ENCODE assay signal across 1 cellular context in the genomic region with DNA sequence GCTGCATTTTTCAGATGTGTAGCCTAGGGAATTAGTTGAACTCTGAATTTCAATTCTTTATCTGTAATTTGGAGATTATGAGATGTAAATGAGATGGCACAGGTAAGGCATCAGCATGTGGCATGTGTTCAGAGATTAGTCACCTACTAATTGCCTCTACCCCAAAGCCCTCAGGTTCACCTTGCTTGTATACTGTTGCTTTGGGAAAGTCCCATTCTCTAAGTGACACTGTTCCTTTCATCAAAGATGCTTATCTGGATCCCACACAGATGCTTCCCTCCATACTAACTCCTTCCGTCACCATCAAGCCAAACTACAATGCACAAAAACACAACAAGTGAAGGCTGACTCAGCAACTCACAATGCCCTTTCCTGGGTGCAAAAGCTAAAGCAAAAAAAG.
TF ChIP-seq lines count a peak whose summit lies in the region.

No MANE protein-coding gene starts in this region.

TF ChIP-seq in GM12878, 131 proteins besides CTCF, POLR2A, EP300 and RAD21 (continued from another document):
- TF ChIP-seq, protein P1, sequence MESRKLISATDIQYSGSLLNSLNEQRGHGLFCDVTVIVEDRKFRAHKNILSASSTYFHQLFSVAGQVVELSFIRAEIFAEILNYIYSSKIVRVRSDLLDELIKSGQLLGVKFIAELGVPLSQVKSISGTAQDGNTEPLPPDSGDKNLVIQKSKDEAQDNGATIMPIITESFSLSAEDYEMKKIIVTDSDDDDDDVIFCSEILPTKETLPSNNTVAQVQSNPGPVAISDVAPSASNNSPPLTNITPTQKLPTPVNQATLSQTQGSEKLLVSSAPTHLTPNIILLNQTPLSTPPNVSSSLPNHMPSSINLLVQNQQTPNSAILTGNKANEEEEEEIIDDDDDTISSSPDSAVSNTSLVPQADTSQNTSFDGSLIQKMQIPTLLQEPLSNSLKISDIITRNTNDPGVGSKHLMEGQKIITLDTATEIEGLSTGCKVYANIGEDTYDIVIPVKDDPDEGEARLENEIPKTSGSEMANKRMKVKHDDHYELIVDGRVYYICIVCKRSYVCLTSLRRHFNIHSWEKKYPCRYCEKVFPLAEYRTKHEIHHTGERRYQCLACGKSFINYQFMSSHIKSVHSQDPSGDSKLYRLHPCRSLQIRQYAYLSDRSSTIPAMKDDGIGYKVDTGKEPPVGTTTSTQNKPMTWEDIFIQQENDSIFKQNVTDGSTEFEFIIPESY (IDR thresholded peaks at IDR 0.05) = no peak
- no peak for TF ChIP-seq MTA3 (IDR thresholded peaks at IDR 0.05; ENCODE audit: borderline replicate concordance, low read length)
